8 cellular contexts compared by ENCODE assay signal in genomic region chr1:203795382-203796222, GRCh38. TPM values are rescaled to one million over a fixed set of nuclear protein-coding genes. Genes with fewer than 3 reads are reported as not detected.
A peak's percentile ranks its signal among the peaks of the same experiment; 100 is the strongest.
DNase-seq lines count a peak whose midpoint lies in the region; ATAC-seq and TF ChIP-seq lines count a peak whose summit lies in the region.

Gene ZBED6 (plus strand): TSS chr1:203795623. CDS start chr1:203797523, 1,900 bp downstream.
Gene ZC3H11A (plus strand): TSS chr1:203795623. CDS start chr1:203817071, 21,448 bp downstream.

- no peaks in the 10 kb centered on the region for H3K27me3 ChIP-seq in osteoblast (ENCODE audit: insufficient read depth, low read length)
- no peaks in the 10 kb centered on the region for H3K27me3 ChIP-seq in thoracic aorta (replicated peaks; ENCODE audit: insufficient read depth)

- H3K4me3 ChIP-seq in GM08714 (ENCODE audit: low read length), result peak within 1 kb of the TSS; percentile 99
- H3K4me3 ChIP-seq in osteoblast (ENCODE audit: insufficient read depth, low read length), result peak within 1 kb of the TSS; percentile 88
- H3K4me3 ChIP-seq in thoracic aorta, result peak within 1 kb of the TSS; percentile 77

- H3K27ac ChIP-seq in osteoblast (ENCODE audit: low read depth, low read length) (peak within 1 kb of the TSS; percentile 92), thoracic aorta (peak within 1 kb of the TSS; percentile 90 to 92)

- peak within 1 kb of the TSS; percentile 97 for H3K27ac Mint-ChIP-seq in activated naive CD8-positive, alpha-beta T cell

- TF ChIP-seq CTCF in osteoblast (IDR thresholded peaks at IDR 0.05; ENCODE audit: extremely low read depth, low read depth, low read length) (no peak), thoracic aorta (IDR thresholded peaks at IDR 0.05) (no peak)

- H3K36me3 Mint-ChIP-seq in activated naive CD8-positive, alpha-beta T cell, result peaks cover 19% of the 10 kb centered on the region

- DNase-seq in NCI-H1105 (lab: John Stamatoyannopoulos, UW) (peak; percentile 98), SKM-1 treated with dmso at 0.1 percent for 144 hours (lab: John Stamatoyannopoulos, UW; ENCODE audit: unreplicated experiment) (peak; percentile 99), glomerular visceral epithelial cell (ENCODE audit: extremely low spot score) (peak; percentile 98), osteoblast (ENCODE audit: insufficient read length, low spot score, missing footprints) (peak; percentile 97), thoracic aorta (ENCODE audit: low spot score) (peak; percentile 98)

- peak; percentile 94 for ATAC-seq in HG02623 (IDR thresholded peaks at IDR 0.05; ENCODE audit: unreplicated experiment)
- peak; percentile 96 for ATAC-seq in thoracic aorta (ENCODE audit: insufficient number of reproducible peaks, low FRiP score, low read depth)

- H3K79me2 ChIP-seq in osteoblast (ENCODE audit: insufficient read depth, low read length), result peaks cover 49% of the 10 kb centered on the region

- H3K27me3 Mint-ChIP-seq in activated naive CD8-positive, alpha-beta T cell, result no peaks in the 10 kb centered on the region

- peaks cover 44% of the 10 kb centered on the region for H4K20me1 ChIP-seq in osteoblast (ENCODE audit: insufficient read depth, low read length)

- H3K4me3 Mint-ChIP-seq in activated naive CD8-positive, alpha-beta T cell, result peak within 1 kb of the TSS; percentile 98

- peak within 1 kb of the TSS; percentile 88 for H2AFZ ChIP-seq in osteoblast (ENCODE audit: low read length)

- H3K9me3 Mint-ChIP-seq in activated naive CD8-positive, alpha-beta T cell (ENCODE audit: low read depth), result no peaks in the 10 kb centered on the region

- no peaks in the 10 kb centered on the region for H3K9me3 ChIP-seq in osteoblast (ENCODE audit: low read depth, low read length)
- no peaks in the 10 kb centered on the region for H3K9me3 ChIP-seq in thoracic aorta

- peaks cover 54% of the 10 kb centered on the region for H3K4me1 Mint-ChIP-seq in activated naive CD8-positive, alpha-beta T cell (ENCODE audit: low read depth)

- peak within 1 kb of the TSS; percentile 89 for H3K4me2 ChIP-seq in osteoblast (ENCODE audit: insufficient read depth, low read length)

- H3K36me3 ChIP-seq in osteoblast (ENCODE audit: insufficient read depth, low read length) (peaks cover 19% of the 10 kb centered on the region), thoracic aorta (no peaks in the 10 kb centered on the region)

- H3K4me1 ChIP-seq in osteoblast (ENCODE audit: insufficient read depth, low read length) (peaks cover 35% of the 10 kb centered on the region), thoracic aorta (ENCODE audit: control insufficient read depth in 1 of 2, low read depth in 2 of 2) (peaks cover 25 to 46% of the 10 kb centered on the region in 2 donors)

RNA-seq across cellular contexts. Expression of gene ZBED6, which starts in this region (rescaled TPM):
- total RNA-seq in osteoblast, result 38.9 and 47.0 TPM in 2 replicates
- 10 to 100 TPM; 19.1 to 31.2 TPM for total RNA-seq in thoracic aorta

RNA-seq across cellular contexts. Expression of gene ZC3H11A, which starts in this region (rescaled TPM):
- total RNA-seq in osteoblast (109 and 128 TPM in 2 replicates), thoracic aorta (100 to 1,000 TPM in 1 of 2 donors, 10 to 100 TPM in 1; 78.7 to 111 TPM)

Comparison
In these comparisons a context has a peak if more than half of its experiments do, and no peak if none do; other contexts are left out.
1. Peak in every context shown above with its lines: DNase-seq, ATAC-seq, H3K4me3 ChIP-seq and H3K27ac ChIP-seq.